19 cellular contexts compared by ENCODE assay signal in the genomic region with DNA sequence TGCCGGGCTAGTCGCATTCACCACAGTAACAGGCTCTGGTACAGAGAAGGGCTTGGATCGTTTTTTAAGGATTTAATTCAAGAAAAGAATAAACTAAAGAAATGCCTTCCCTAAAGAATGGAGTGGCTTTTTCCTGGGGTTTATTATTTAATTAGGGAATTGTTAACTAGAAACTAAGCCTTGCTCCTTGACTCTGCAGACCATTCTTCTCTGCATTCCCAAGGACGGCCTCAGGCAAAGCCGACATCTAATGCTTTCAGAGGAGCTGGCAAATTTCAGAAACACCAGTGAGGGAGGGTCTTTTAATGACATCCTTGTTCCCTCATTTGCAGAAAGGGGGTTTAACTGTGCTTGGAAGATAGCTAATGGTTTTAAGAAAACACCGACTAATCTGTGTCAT.
DNase-seq lines count a peak whose midpoint lies in the region; ATAC-seq and TF ChIP-seq lines count a peak whose summit lies in the region.
"Had no signal": no experiment of that assay in that cellular context is flagged by ENCODE, and none has a peak within 500 bp of the region (broad histone marks: within the 10 kb centered on the region; RNA-seq: fewer than 3 reads in every experiment).

No MANE protein-coding gene starts in this region.

- H3K27me3 ChIP-seq in GM23338 (ENCODE audit: insufficient read depth) (no peaks in the 10 kb centered on the region), NT2/D1 (ENCODE audit: insufficient read depth, insufficient read length) (no peaks in the 10 kb centered on the region)
- H3K27me3 ChIP-seq: BLaER1 treated with 17β-estradiol and CSF1 and Interleukin-3, amounts not matched to agents 10 nM and 100 nM had no signal

- in situ Hi-C loops in ACHN (cut with HindIII; ENCODE audit: low pct_ligation_motif_present, low pct_unique_long_range_greater_than_20kb, low sequenced_read_pairs) = no loop called here

- ATAC-seq in GM23338 = peak; percentile 55
- ATAC-seq in GM21447 (IDR thresholded peaks at IDR 0.05; ENCODE audit: unreplicated experiment) = no peak
- ATAC-seq: CD8-positive, alpha-beta T cell; HCT116; HepG2 had no signal

- peaks cover 8% of the 10 kb centered on the region; the same call in 1 of the 2 replicates for H3K9me2 ChIP-seq in GM23338 (ENCODE audit: insufficient read depth)

- H3K4me3 Mint-ChIP-seq in GM23338 (no peak overlapping the region), osteocyte (ENCODE audit: unreplicated experiment) (no peak overlapping the region)
- H3K4me3 Mint-ChIP-seq: B cell; CD8-positive, alpha-beta T cell; HFFc6; IgD-negative memory B cell had no signal

- H3K4me1 ChIP-seq in GM23338 (ENCODE audit: insufficient read depth) = peaks cover 23% of the 10 kb centered on the region
- no peaks in the 10 kb centered on the region for H3K4me1 ChIP-seq in NT2/D1 (ENCODE audit: insufficient read depth, insufficient read length)

- H3K9ac ChIP-seq in NT2/D1 (ENCODE audit: insufficient read length, low read depth) = no peak overlapping the region
- H3K9ac ChIP-seq: BLaER1 treated with 17β-estradiol and CSF1 and Interleukin-3, amounts not matched to agents 10 nM and 100 nM; GM23248 had no signal

- H3K36me3 ChIP-seq in GM23338 (ENCODE audit: insufficient read depth) = no peaks in the 10 kb centered on the region
- H3K36me3 ChIP-seq in NT2/D1 (ENCODE audit: insufficient read depth, insufficient read length, low read length) = no peaks in the 10 kb centered on the region
- H3K36me3 ChIP-seq: BLaER1 treated with 17β-estradiol and CSF1 and Interleukin-3, amounts not matched to agents 10 nM and 100 nM had no signal

- H3K27ac Mint-ChIP-seq in GM23338 (no peak overlapping the region), osteocyte (ENCODE audit: unreplicated experiment) (peak overlapping the region; percentile 81)
- H3K27ac Mint-ChIP-seq: B cell; CD8-positive, alpha-beta T cell; HFFc6; IgD-negative memory B cell had no signal

- intact Hi-C loops in cardiac septum (cut with DNase I) = no loop called here

- H2AFZ ChIP-seq in GM23338 = no peak overlapping the region
- H2AFZ ChIP-seq: GM23248 had no signal

- H3K27me3 Mint-ChIP-seq in GM23338 (ENCODE audit: insufficient read depth, low read depth, poor library complexity) = peaks cover 4% of the 10 kb centered on the region
- H3K27me3 Mint-ChIP-seq in osteocyte (ENCODE audit: unreplicated experiment) = no peaks in the 10 kb centered on the region
- H3K27me3 Mint-ChIP-seq: B cell, IgD-negative memory B cell had no signal

- no peaks in the 10 kb centered on the region for H3K79me2 ChIP-seq in GM23338 (replicated peaks; ENCODE audit: insufficient read depth)

- H3K36me3 Mint-ChIP-seq in GM23338 (ENCODE audit: low read depth) (no peaks in the 10 kb centered on the region), osteocyte (ENCODE audit: unreplicated experiment) (no peaks in the 10 kb centered on the region)
- H3K36me3 Mint-ChIP-seq: CD8-positive, alpha-beta T cell; IgD-negative memory B cell had no signal

- H3K4me3 ChIP-seq in GM23338 = no peak overlapping the region
- no peak overlapping the region for H3K4me3 ChIP-seq in NT2/D1 (ENCODE audit: insufficient read length, low read depth)
- H3K4me3 ChIP-seq: BLaER1 treated with 17β-estradiol and CSF1 and Interleukin-3, amounts not matched to agents 10 nM and 100 nM; GM23248 had no signal

- peaks cover 12% of the 10 kb centered on the region; the same call in 2 of the 3 replicates for H3K4me1 Mint-ChIP-seq in GM23338
- peaks cover 72% of the 10 kb centered on the region for H3K4me1 Mint-ChIP-seq in osteocyte (ENCODE audit: unreplicated experiment)
- H3K4me1 Mint-ChIP-seq: B cell, IgD-negative memory B cell had no signal

- no peaks in the 10 kb centered on the region for H3F3A ChIP-seq in GM23338 (replicated peaks; ENCODE audit: low read depth)

- no peaks in the 10 kb centered on the region for H3K9me3 ChIP-seq in NT2/D1 (ENCODE audit: insufficient read depth, low read length)
- H3K9me3 ChIP-seq: BLaER1 treated with 17β-estradiol and CSF1 and Interleukin-3, amounts not matched to agents 10 nM and 100 nM had no signal

- TF ChIP-seq CTCF in GM23338 (conservative IDR thresholded peaks at IDR 0.05; ENCODE audit: low read depth in 2 of 2) (no peak), osteocyte (IDR thresholded peaks at IDR 0.05) (no peak)

- no peaks in the 10 kb centered on the region for H4K20me1 ChIP-seq in GM23338 (replicated peaks; ENCODE audit: insufficient read depth)
- H4K20me1 ChIP-seq: BLaER1 treated with 17β-estradiol and CSF1 and Interleukin-3, amounts not matched to agents 10 nM and 100 nM had no signal

- peak overlapping the region; percentile 55; the same call in 1 of the 2 replicates for H3K4me2 ChIP-seq in GM23338
- H3K4me2 ChIP-seq: BLaER1 treated with 17β-estradiol and CSF1 and Interleukin-3, amounts not matched to agents 10 nM and 100 nM had no signal

- peak; percentile 44 for DNase-seq in GM23338 (ENCODE audit: low spot score)
- peak; percentile 39 for DNase-seq in NT2/D1 (ENCODE audit: low read depth, low spot score)
- DNase-seq in left kidney (ENCODE audit: low read depth, low spot score) = peak; percentile 12
- no peak for DNase-seq in osteocyte (ENCODE audit: extremely low spot score, unreplicated experiment)
- DNase-seq in cardiac septum (ENCODE audit: low spot score) = no peak
- no peak for DNase-seq in ACHN
- DNase-seq in occipital lobe (lab: John Stamatoyannopoulos, UW) = no peak
- DNase-seq: 8988T; Calu3; CD8-positive, alpha-beta T cell; DND-41; GM23248; HFFc6 had no signal

- H3K9me3 Mint-ChIP-seq in GM23338 = no peaks in the 10 kb centered on the region
- no peaks in the 10 kb centered on the region for H3K9me3 Mint-ChIP-seq in osteocyte (ENCODE audit: unreplicated experiment)
- H3K9me3 Mint-ChIP-seq: CD8-positive, alpha-beta T cell; HFFc6 had no signal

- peak overlapping the region; percentile 43; the same call in 1 of the 2 replicates for H3K27ac ChIP-seq in GM23338 (ENCODE audit: low read depth)
- H3K27ac ChIP-seq: BLaER1 treated with 17β-estradiol and CSF1 and Interleukin-3, amounts not matched to agents 10 nM and 100 nM; GM23248 had no signal

TF ChIP-seq in GM23338, 12 proteins besides CTCF, POLR2A, EP300 and RAD21 (continues in another document):
- TF ChIP-seq ZNF331 (CRISPR knock-in tag; IDR thresholded peaks at IDR 0.05; ENCODE audit: low read depth) = no peak
- TF ChIP-seq NANOG (IDR thresholded peaks at IDR 0.05; ENCODE audit: borderline replicate concordance) = no peak
- no peak for TF ChIP-seq JUNB (IDR thresholded peaks at IDR 0.05; ENCODE audit: unreplicated experiment)
- no peak for TF ChIP-seq EZH2 (IDR thresholded peaks at IDR 0.05; ENCODE audit: low read depth, unreplicated experiment)
- TF ChIP-seq POLR2AphosphoS5 (IDR thresholded peaks at IDR 0.05; ENCODE audit: low read depth) = no peak
- no peak for TF ChIP-seq STAT1 (IDR thresholded peaks at IDR 0.05; ENCODE audit: unreplicated experiment)
- TF ChIP-seq EZH2phosphoT487 (IDR thresholded peaks at IDR 0.05; ENCODE audit: unreplicated experiment) = no peak
- no peak for TF ChIP-seq ETS1 (IDR thresholded peaks at IDR 0.05)
- no peak for TF ChIP-seq ZNF114 (CRISPR knock-in tag; IDR thresholded peaks at IDR 0.05)

Comparison
In these comparisons a context has a peak if more than half of its experiments do, and no peak if none do; other contexts are left out.
1. DNase-seq: peak in GM23338 (single experiment), NT2/D1 (single experiment) and left kidney (single experiment); none in osteocyte (single experiment), cardiac septum (single experiment), ACHN (single experiment) and occipital lobe (single experiment).